Comparison of ENCODE assay signal across 16 cellular contexts in genomic region chr15:69590932-69591524, GRCh38.
DNase-seq lines count a peak whose midpoint lies in the region; TF ChIP-seq lines count a peak whose summit lies in the region.
"Had no signal": no experiment of that assay in that cellular context is flagged by ENCODE, and none has a peak within 500 bp of the region (broad histone marks: within the 10 kb centered on the region; RNA-seq: fewer than 3 reads in every experiment).

No MANE protein-coding gene starts in this region.

- H3K27ac Mint-ChIP-seq in T-helper 2 cell treated with Interferon-gamma antibody and Interleukin-4, amounts not matched to agents 5 μg/mL and 100 μg/mL, for 36 hours: no peak overlapping the region
- H3K27ac Mint-ChIP-seq: H9 had no signal

- H3K4me3 ChIP-seq in HEK293 (ENCODE audit: low read depth, low read length) (no peak overlapping the region), prostate gland (no peak overlapping the region)
- H3K4me3 ChIP-seq: BLaER1 treated with 17β-estradiol and CSF1 and Interleukin-3, amounts not matched to agents 10 nM and 100 nM; GM12878; SJCRH30 had no signal

- DNase-seq in NCI-H82 treated with DMSO at 0.1 percent for 48 hours (lab: John Stamatoyannopoulos, UW; ENCODE audit: unreplicated experiment) (peak; percentile 31), NCI-H82 (lab: John Stamatoyannopoulos, UW) (no peak), prostate gland (ENCODE audit: low spot score) (no peak), medulla oblongata (ENCODE audit: extremely low spot score) (no peak), NCI-H1048 (lab: John Stamatoyannopoulos, UW) (no peak)
- no peak for DNase-seq in T-helper 2 cell treated with Interferon-gamma antibody and Interleukin-4, amounts not matched to agents 5 μg/mL and 100 μg/mL, for 36 hours (ENCODE audit: low spot score)
- DNase-seq: DMS 273 treated with DMSO at 0.1 percent for 48 hours, EL, H9, NCI-H1694 treated with DMSO at 0.1 percent for 48 hours, NCI-H2171, SJCRH30 had no signal

- no peaks in the 10 kb centered on the region for H3K9me3 Mint-ChIP-seq in T-helper 2 cell treated with Interferon-gamma antibody and Interleukin-4, amounts not matched to agents 5 μg/mL and 100 μg/mL, for 36 hours
- H3K9me3 Mint-ChIP-seq: H9 had no signal

- intact Hi-C loops in prostate gland (cut with DNase I): no loop called here

- POLR2A ChIA-PET in HEK293 (lab: Yijun Ruan, JAX): interaction anchor here (0.7 to 0.9 kb wide), 2 partner anchors 21 to 852 kb away, joined by 3 to 4 read pairs; no protein-coding TSS in a partner anchor

- H3K36me3 ChIP-seq in HEK293 (ENCODE audit: control insufficient read depth in 2 of 2, insufficient read depth in 1 of 2, low read length in 2 of 2): no peaks in the 10 kb centered on the region
- H3K36me3 ChIP-seq in prostate gland: no peaks in the 10 kb centered on the region
- H3K36me3 ChIP-seq: BLaER1 treated with 17β-estradiol and CSF1 and Interleukin-3, amounts not matched to agents 10 nM and 100 nM; SJCRH30 had no signal

- H3K4me1 ChIP-seq in HEK293 (ENCODE audit: control insufficient read depth, insufficient read depth, low read length) (peaks cover 38% of the 10 kb centered on the region), prostate gland (replicated peaks) (peaks cover 20% of the 10 kb centered on the region)

- H3K27me3 ChIP-seq in prostate gland (replicated peaks; ENCODE audit: insufficient read depth): no peaks in the 10 kb centered on the region
- H3K27me3 ChIP-seq: SJCRH30 had no signal

- H3K27ac ChIP-seq in HEK293 (ENCODE audit: extremely low read depth, low read depth, low read length) (no peak overlapping the region), VCaP (peak overlapping the region; percentile 98), prostate gland (peak overlapping the region; percentile 35 to 66)
- H3K27ac ChIP-seq: BLaER1 treated with 17β-estradiol and CSF1 and Interleukin-3, amounts not matched to agents 10 nM and 100 nM; SJCRH30 had no signal

- TF ChIP-seq POLR2A in prostate gland (IDR thresholded peaks at IDR 0.05): no peak

- CTCF ChIA-PET in HEK293 (lab: Yijun Ruan, JAX): interaction anchor here (0.6 to 1.5 kb wide), 6 partner anchors 12 to 696 kb away, joined by 3 to 6 read pairs (median 4); no protein-coding TSS in a partner anchor

- H3K4me3 Mint-ChIP-seq in T-helper 2 cell treated with Interferon-gamma antibody and Interleukin-4, amounts not matched to agents 5 μg/mL and 100 μg/mL, for 36 hours: no peak overlapping the region
- H3K4me3 Mint-ChIP-seq: H9 had no signal

- 92% methylated on average over 5 of the region's 5 CpGs for WGBS in prostate gland

- no peak for TF ChIP-seq CTCF in HEK293 (tag by site-specific recombination; IDR thresholded peaks at IDR 0.05)
- TF ChIP-seq CTCF in VCaP (conservative IDR thresholded peaks at IDR 0.05): no peak
- no peak for TF ChIP-seq CTCF in prostate gland (IDR thresholded peaks at IDR 0.05)

- H3K4me1 Mint-ChIP-seq in T-helper 2 cell treated with Interferon-gamma antibody and Interleukin-4, amounts not matched to agents 5 μg/mL and 100 μg/mL, for 36 hours (ENCODE audit: low read depth): peaks cover 7% of the 10 kb centered on the region

- H3K9me3 ChIP-seq in HEK293 (ENCODE audit: control insufficient read depth, insufficient read depth, low read depth, low read length): no peaks in the 10 kb centered on the region
- no peaks in the 10 kb centered on the region for H3K9me3 ChIP-seq in prostate gland
- H3K9me3 ChIP-seq: SJCRH30 had no signal

- peaks cover 9% of the 10 kb centered on the region for H3K27me3 Mint-ChIP-seq in T-helper 2 cell treated with Interferon-gamma antibody and Interleukin-4, amounts not matched to agents 5 μg/mL and 100 μg/mL, for 36 hours (ENCODE audit: low read depth)

- H3K36me3 Mint-ChIP-seq in T-helper 2 cell treated with Interferon-gamma antibody and Interleukin-4, amounts not matched to agents 5 μg/mL and 100 μg/mL, for 36 hours (ENCODE audit: low read depth): no peaks in the 10 kb centered on the region

TF ChIP-seq in HEK293, 187 proteins besides CTCF, POLR2A, EP300 and RAD21:
- TF ChIP-seq GLIS1 (tag by site-specific recombination; IDR thresholded peaks at IDR 0.05) (peak; percentile 99), ZIC2 (tag by site-specific recombination; IDR thresholded peaks at IDR 0.05) (peak; percentile 52), ZNF449 (tag by site-specific recombination; IDR thresholded peaks at IDR 0.05) (no peak), ZNF211 (tag by site-specific recombination; IDR thresholded peaks at IDR 0.05; ENCODE audit: low read depth) (no peak), HOXD13 (CRISPR knock-in tag; IDR thresholded peaks at IDR 0.05; ENCODE audit: borderline replicate concordance) (no peak), WT1 (tag by site-specific recombination; IDR thresholded peaks at IDR 0.05) (no peak)
